In the genomic region with DNA sequence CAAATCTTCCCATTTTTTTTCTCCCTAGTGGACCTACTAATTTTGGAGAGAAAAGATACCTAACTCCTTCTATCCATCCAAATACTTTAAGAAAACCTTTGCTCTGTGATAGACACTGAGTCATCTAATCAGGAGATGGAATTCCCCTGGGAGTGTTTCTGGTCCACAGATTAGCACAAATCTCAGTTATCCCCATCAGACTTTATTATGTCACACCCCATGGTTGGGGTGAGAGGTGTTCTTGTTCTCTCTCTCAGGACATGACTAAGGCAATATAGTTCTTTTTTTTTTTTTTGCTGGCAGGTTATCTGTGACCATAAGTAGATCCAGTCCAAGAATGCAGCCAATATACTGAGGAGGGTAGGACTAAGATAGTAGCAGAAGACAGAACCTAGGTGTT, we compare ENCODE assay signal across 14 cellular contexts. TPM values are rescaled to one million over a fixed set of nuclear protein-coding genes. Genes with fewer than 3 reads are reported as not detected.
DNase-seq lines count a peak whose midpoint lies in the region; ATAC-seq and TF ChIP-seq lines count a peak whose summit lies in the region.
"Had no signal": no experiment of that assay in that cellular context is flagged by ENCODE, and none has a peak within 500 bp of the region (broad histone marks: within the 10 kb centered on the region; RNA-seq: fewer than 3 reads in every experiment).

No MANE protein-coding gene starts in this region.

- H3K36me3 ChIP-seq in RWPE2 (ENCODE audit: low read depth): no peaks in the 10 kb centered on the region
- no peaks in the 10 kb centered on the region for H3K36me3 ChIP-seq in BE2C
- H3K36me3 ChIP-seq: BLaER1 had no signal

- TF ChIP-seq CTCF in RWPE2 (IDR thresholded peaks at IDR 0.05; ENCODE audit: poor library complexity, severe bottlenecking) (no peak), progenitor cell of endocrine pancreas (IDR thresholded peaks at IDR 0.05; ENCODE audit: unreplicated experiment) (no peak), BE2C (IDR thresholded peaks at IDR 0.05; ENCODE audit: low read depth, low read length) (no peak)

- H3K9me3 Mint-ChIP-seq in progenitor cell of endocrine pancreas (ENCODE audit: low read depth): no peaks in the 10 kb centered on the region
- H3K9me3 Mint-ChIP-seq: activated CD4-positive, alpha-beta T cell treated with anti-CD3 and anti-CD28 coated beads, Interleukin-2, amount 10 ng/mL, durations not matched to agents 24 days and 14 days had no signal

- ATAC-seq in HG02938 (IDR thresholded peaks at IDR 0.05; ENCODE audit: unreplicated experiment) (peak; percentile 33), RWPE2 (ENCODE audit: low read depth) (0 out of 3 replicates have a peak, but pooled peaks have one; percentile 19)

- no peak overlapping the region for H3K4me3 ChIP-seq in RWPE2 (ENCODE audit: severe bottlenecking)
- no peak overlapping the region for H3K4me3 ChIP-seq in BE2C (ENCODE audit: low read depth, low read length)
- H3K4me3 ChIP-seq: BLaER1, lung had no signal

- no peak overlapping the region for H3K27ac ChIP-seq in RWPE2 (ENCODE audit: poor library complexity, severe bottlenecking)
- H3K27ac ChIP-seq: BLaER1 had no signal

- peaks cover 14% of the 10 kb centered on the region for H3K4me1 ChIP-seq in RWPE2 (ENCODE audit: insufficient read depth, poor library complexity, severe bottlenecking)
- no peaks in the 10 kb centered on the region for H3K4me1 ChIP-seq in BE2C

- no peak overlapping the region for H3K27ac Mint-ChIP-seq in progenitor cell of endocrine pancreas
- H3K27ac Mint-ChIP-seq: activated CD4-positive, alpha-beta T cell treated with anti-CD3 and anti-CD28 coated beads, Interleukin-2, amount 10 ng/mL, durations not matched to agents 24 days and 14 days had no signal

- peaks cover 2% of the 10 kb centered on the region for H3K4me1 Mint-ChIP-seq in progenitor cell of endocrine pancreas (ENCODE audit: low read depth)

- no peaks in the 10 kb centered on the region for H3K36me3 Mint-ChIP-seq in progenitor cell of endocrine pancreas (ENCODE audit: insufficient read depth)

- H3K27me3 ChIP-seq in RWPE2 (ENCODE audit: insufficient read depth, poor library complexity, severe bottlenecking) (no peaks in the 10 kb centered on the region), BE2C (peaks cover 20% of the 10 kb centered on the region)
- H3K27me3 ChIP-seq: BLaER1 had no signal

- H3K9me3 ChIP-seq in RWPE2 (ENCODE audit: severe bottlenecking): no peaks in the 10 kb centered on the region
- H3K9me3 ChIP-seq in BE2C: no peaks in the 10 kb centered on the region
- H3K9me3 ChIP-seq: BLaER1 had no signal

- H3K27me3 Mint-ChIP-seq in progenitor cell of endocrine pancreas: no peaks in the 10 kb centered on the region
- H3K27me3 Mint-ChIP-seq: activated CD4-positive, alpha-beta T cell treated with anti-CD3 and anti-CD28 coated beads, Interleukin-2, amount 10 ng/mL, durations not matched to agents 24 days and 14 days had no signal

- DNase-seq in stimulated activated CD4-positive, alpha-beta T cell treated with anti-CD3 and anti-CD28 coated beads, Interleukin-4, amount 100 ng/mL, for 24 hours: peak; percentile 10
- DNase-seq in stimulated activated CD4-positive, alpha-beta T cell treated with anti-CD3 and anti-CD28 coated beads, Interleukin-4, amount 100 ng/mL, for 1 hour: no peak
- DNase-seq in RWPE2 (ENCODE audit: low spot score) (no peak), progenitor cell of endocrine pancreas (ENCODE audit: low spot score, unreplicated experiment) (no peak), GDM1 (lab: John Stamatoyannopoulos, UW) (no peak), BE2C (no peak), NCI-H1048 (lab: John Stamatoyannopoulos, UW) (no peak)
- DNase-seq: activated CD4-positive, alpha-beta T cell treated with anti-CD3 and anti-CD28 coated beads, Interleukin-2, amount 10 ng/mL, durations not matched to agents 24 days and 14 days; cortex of kidney; GOT3; NCI-H446 had no signal

- no peak overlapping the region for H3K4me3 Mint-ChIP-seq in progenitor cell of endocrine pancreas (ENCODE audit: low read depth)
- H3K4me3 Mint-ChIP-seq: activated CD4-positive, alpha-beta T cell treated with anti-CD3 and anti-CD28 coated beads, Interleukin-2, amount 10 ng/mL, durations not matched to agents 24 days and 14 days had no signal

RNA-seq across cellular contexts. Expression of a gene that starts 15.8 kb away (rescaled TPM):
- 0.17 and 0.78 TPM in 2 replicates for total RNA-seq in progenitor cell of endocrine pancreas
- not detected for polyA plus RNA-seq in BE2C (2012; ENCODE audit: insufficient read depth, insufficient read length, low read depth)
